In the genomic region with DNA sequence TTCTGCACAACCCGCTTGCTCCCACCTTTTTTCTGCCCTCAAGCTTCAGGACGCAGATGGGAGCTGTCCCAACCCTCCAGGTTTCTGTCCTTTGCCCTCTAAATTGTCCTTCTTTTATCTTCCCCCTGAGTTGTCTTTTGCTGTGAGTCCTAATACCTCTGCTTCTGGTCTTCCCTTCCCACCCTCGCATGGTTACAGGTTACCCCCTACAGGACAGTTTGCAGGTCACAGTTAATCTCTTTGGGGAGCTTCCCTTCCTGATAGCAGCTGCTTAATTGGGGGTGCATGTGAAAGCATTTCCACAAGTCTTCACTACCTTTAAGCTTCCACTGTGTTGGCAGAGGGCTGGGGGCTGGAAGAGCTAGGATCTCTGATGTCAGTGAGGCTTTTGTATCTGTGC, we compare ENCODE assay signal across 30 cellular contexts.
"Had no signal": no experiment of that assay in that cellular context is flagged by ENCODE, and none has a peak within 500 bp of the region (broad histone marks: within the 10 kb centered on the region; RNA-seq: fewer than 3 reads in every experiment).

No MANE protein-coding gene starts in this region.

- DNase-seq: activated CD4-positive, alpha-beta memory T cell treated with anti-CD3 and anti-CD28 coated beads, Interleukin-2, amount 10 ng/mL, durations not matched to agents 7 days and 5 days; activated CD4-positive, alpha-beta T cell treated with anti-CD3 and anti-CD28 coated beads for 1 hour; activated CD4-positive, alpha-beta T cell treated with anti-CD3 and anti-CD28 coated beads for 48 hours; activated CD4-positive, CD25-positive, alpha-beta regulatory T cell; activated CD8-positive, alpha-beta memory T cell treated with anti-CD3 and anti-CD28 coated beads for 24 hours; activated CD8-positive, alpha-beta memory T cell treated with anti-CD3 and anti-CD28 coated beads, Interleukin-2, amount 10 ng/mL, durations not matched to agents 7 days and 5 days; activated CD8-positive, alpha-beta memory T cell treated with anti-CD3 and anti-CD28 coated beads, Interleukin-2, amount 50 U/mL, for 48 hours; activated effector memory CD4-positive, alpha-beta T cell treated with Interleukin-2 at 50 U/mL for 16 hours; activated naive CD4-positive, alpha-beta T cell treated with anti-CD3 and anti-CD28 coated beads, Interleukin-2, amount 10 ng/mL, durations not matched to agents 7 days and 5 days; activated naive CD8-positive, alpha-beta T cell treated with anti-CD3 and anti-CD28 coated beads, Interleukin-2, amount 50 U/mL, for 24 hours; activated T-cell treated with anti-CD3 and anti-CD28 coated beads, Interleukin-2, amount 50 U/mL, for 48 hours; Kasumi-1; MG63; NCI-H1048; NCI-H1436 treated with DMSO at 0.1 percent for 48 hours; NCI-H1694 treated with DMSO at 0.1 percent for 48 hours; NCI-H2029; NCI-H345; NCI-H524 treated with DMSO at 0.1 percent for 48 hours; PC-9; Right ventricle myocardium superior; SW 1271; T-helper 1 cell; T-helper 2 cell; T-helper 9 cell had no signal

- H3K9me3 Mint-ChIP-seq: activated naive CD4-positive, alpha-beta T cell treated with anti-CD3 and anti-CD28 coated beads, Interleukin-2, amount 10 ng/mL, durations not matched to agents 7 days and 5 days had no signal

- H3K36me3 ChIP-seq: ascending aorta, cardiac muscle cell, MG63 had no signal

- H3K27me3 ChIP-seq: ascending aorta, cardiac muscle cell, MG63 had no signal

- H3K4me3 Mint-ChIP-seq: activated CD4-positive, alpha-beta memory T cell treated with anti-CD3 and anti-CD28 coated beads, Interleukin-2, amount 10 ng/mL, durations not matched to agents 7 days and 5 days; activated CD8-positive, alpha-beta memory T cell treated with anti-CD3 and anti-CD28 coated beads, Interleukin-2, amount 10 ng/mL, durations not matched to agents 7 days and 5 days; activated naive CD4-positive, alpha-beta T cell treated with anti-CD3 and anti-CD28 coated beads, Interleukin-2, amount 10 ng/mL, durations not matched to agents 7 days and 5 days; activated naive CD8-positive, alpha-beta T cell; activated naive CD8-positive, alpha-beta T cell treated with anti-CD3 and anti-CD28 coated beads, Interleukin-2, amount 50 U/mL, for 24 hours; central memory CD8-positive, alpha-beta T cell had no signal

- H3K27ac Mint-ChIP-seq: activated CD4-positive, alpha-beta memory T cell treated with anti-CD3 and anti-CD28 coated beads, Interleukin-2, amount 10 ng/mL, durations not matched to agents 7 days and 5 days; activated CD8-positive, alpha-beta memory T cell treated with anti-CD3 and anti-CD28 coated beads, Interleukin-2, amount 10 ng/mL, durations not matched to agents 7 days and 5 days; activated naive CD4-positive, alpha-beta T cell treated with anti-CD3 and anti-CD28 coated beads, Interleukin-2, amount 10 ng/mL, durations not matched to agents 7 days and 5 days; activated naive CD8-positive, alpha-beta T cell; activated naive CD8-positive, alpha-beta T cell treated with anti-CD3 and anti-CD28 coated beads, Interleukin-2, amount 50 U/mL, for 24 hours had no signal

- H3K36me3 Mint-ChIP-seq: activated CD8-positive, alpha-beta memory T cell treated with anti-CD3 and anti-CD28 coated beads, Interleukin-2, amount 10 ng/mL, durations not matched to agents 7 days and 5 days; activated naive CD4-positive, alpha-beta T cell treated with anti-CD3 and anti-CD28 coated beads, Interleukin-2, amount 10 ng/mL, durations not matched to agents 7 days and 5 days; activated naive CD8-positive, alpha-beta T cell had no signal

- H3K4me1 Mint-ChIP-seq: activated CD4-positive, alpha-beta memory T cell treated with anti-CD3 and anti-CD28 coated beads, Interleukin-2, amount 10 ng/mL, durations not matched to agents 7 days and 5 days; activated CD8-positive, alpha-beta memory T cell treated with anti-CD3 and anti-CD28 coated beads, Interleukin-2, amount 10 ng/mL, durations not matched to agents 7 days and 5 days; activated naive CD4-positive, alpha-beta T cell treated with anti-CD3 and anti-CD28 coated beads, Interleukin-2, amount 10 ng/mL, durations not matched to agents 7 days and 5 days; activated naive CD8-positive, alpha-beta T cell treated with anti-CD3 and anti-CD28 coated beads, Interleukin-2, amount 50 U/mL, for 24 hours; central memory CD8-positive, alpha-beta T cell had no signal

- H3K4me3 ChIP-seq: ascending aorta, cardiac muscle cell, MG63, PC-9 had no signal

- H3K9me3 ChIP-seq: ascending aorta had no signal

- H3K4me2 ChIP-seq: PC-9 had no signal

- H3K27ac ChIP-seq: ascending aorta, cardiac muscle cell, PC-9, VCaP had no signal

- H2AFZ ChIP-seq: PC-9 had no signal

- H3K4me1 ChIP-seq: ascending aorta had no signal

- H3K27me3 Mint-ChIP-seq: activated CD4-positive, alpha-beta memory T cell treated with anti-CD3 and anti-CD28 coated beads, Interleukin-2, amount 10 ng/mL, durations not matched to agents 7 days and 5 days; activated CD8-positive, alpha-beta memory T cell treated with anti-CD3 and anti-CD28 coated beads, Interleukin-2, amount 10 ng/mL, durations not matched to agents 7 days and 5 days; activated naive CD4-positive, alpha-beta T cell treated with anti-CD3 and anti-CD28 coated beads, Interleukin-2, amount 10 ng/mL, durations not matched to agents 7 days and 5 days; activated naive CD8-positive, alpha-beta T cell; activated naive CD8-positive, alpha-beta T cell treated with anti-CD3 and anti-CD28 coated beads, Interleukin-2, amount 50 U/mL, for 24 hours; central memory CD8-positive, alpha-beta T cell had no signal
